15 cellular contexts compared by ENCODE assay signal in genomic region chr3:66004244-66004643, GRCh38. TPM values are rescaled to one million over a fixed set of nuclear protein-coding genes. Genes with fewer than 3 reads are reported as not detected.
DNase-seq lines count a peak whose midpoint lies in the region; ATAC-seq, FAIRE-seq and TF ChIP-seq lines count a peak whose summit lies in the region.
"Had no signal": no experiment of that assay in that cellular context is flagged by ENCODE, and none has a peak within 500 bp of the region (broad histone marks: within the 10 kb centered on the region; RNA-seq: fewer than 3 reads in every experiment).

No MANE protein-coding gene starts in this region.

- H3K79me2 ChIP-seq in HepG2 (ENCODE audit: insufficient read depth, low read length): peaks cover 83% of the 10 kb centered on the region

- ATAC-seq in HepG2: no peak
- ATAC-seq in right lobe of liver: no peak
- ATAC-seq in heart left ventricle: peak; percentile 70 to 89 (median 75)
- ATAC-seq in GM19351 (IDR thresholded peaks at IDR 0.05; ENCODE audit: unreplicated experiment): no peak
- ATAC-seq: HCT116 had no signal

- no peaks in the 10 kb centered on the region for H3K9me3 ChIP-seq in HepG2 (ENCODE audit: low read length)
- no peaks in the 10 kb centered on the region for H3K9me3 ChIP-seq in right lobe of liver
- no peaks in the 10 kb centered on the region for H3K9me3 ChIP-seq in heart left ventricle
- no peaks in the 10 kb centered on the region for H3K9me3 ChIP-seq in small intestine (ENCODE audit: control insufficient read depth, low read depth)

- H3K36me3 ChIP-seq in HepG2 (replicated peaks in 1 of 2; ENCODE audit: control insufficient read depth in 1 of 2, insufficient read depth in 2 of 2, low read length in 2 of 2) (peaks cover 5 to 8% of the 10 kb centered on the region in 2 experiments; a peak in 4 of 5 replicates), right lobe of liver (no peaks in the 10 kb centered on the region), heart left ventricle (no peaks in the 10 kb centered on the region), small intestine (ENCODE audit: control insufficient read depth in 2 of 2, insufficient read depth in 2 of 2, low read length in 2 of 2) (no peaks in the 10 kb centered on the region)

- no peak overlapping the region for H3K9ac ChIP-seq in HepG2 (ENCODE audit: insufficient read depth, low read depth, low read length)

- H3K27me3 ChIP-seq in HepG2 (ENCODE audit: control insufficient read depth in 1 of 2, insufficient read depth in 2 of 2, low read length in 2 of 2) (no peaks in the 10 kb centered on the region), right lobe of liver (no peaks in the 10 kb centered on the region), heart left ventricle (no peaks in the 10 kb centered on the region), small intestine (ENCODE audit: control insufficient read depth in 2 of 2, insufficient read depth in 2 of 2, low read length in 2 of 2) (no peaks in the 10 kb centered on the region)

- intact Hi-C loops in HepG2 (cut with micrococcal nuclease; ENCODE audit: unreplicated experiment): loop anchor here (5.0 kb wide), 1 partner anchor 33 kb away; the partner anchor contains the start of gene MAGI1
- intact Hi-C loops in right lobe of liver (cut with DNase I): no loop called here
- intact Hi-C loops in heart left ventricle (cut with DNase I): loop anchor here in 1 of 10 donors (5.0 kb wide), 1 partner anchor 67 kb away; no protein-coding TSS in a partner anchor

- no peak for DNase-seq in HepG2 (ENCODE audit: low spot score)
- no peak for DNase-seq in right lobe of liver
- peak; percentile 90 for DNase-seq in cerebellar cortex (ENCODE audit: low spot score)
- DNase-seq in heart left ventricle: peak in 4 of 5 donors; percentile 48 to 60 (median 52)
- DNase-seq in small intestine: no peak
- no peak for DNase-seq in activated CD4-positive, alpha-beta T cell treated with anti-CD3 and anti-CD28 coated beads, Interleukin-2, amount 50 U/mL, for 48 hours
- DNase-seq: CD4-positive, alpha-beta memory T cell; DMS79 had no signal

- no peak overlapping the region for H2AFZ ChIP-seq in HepG2 (ENCODE audit: low read length)

- TF ChIP-seq RAD21 in HepG2 (CRISPR knock-in tag; IDR thresholded peaks at IDR 0.05): no peak

- CTCF ChIA-PET in HepG2 (lab: Yijun Ruan, JAX; ENCODE audit: low intra/inter-chr PET ratio, low total read pairs): no interaction called here

- in situ Hi-C loops in HepG2 (cut with HindIII; ENCODE audit: extremely low pct_ligation_motif_present, low pct_unique_long_range_greater_than_20kb): no loop called here

- WGBS in HepG2 (ENCODE audit: low lambda C conversion rate): 96% methylated on average over 7 of the region's 7 CpGs
- WGBS in right lobe of liver (ENCODE audit: insufficient coverage, low coverage, low lambda C conversion rate, missing lambda C conversion rate): 93% methylated on average over 5 of the region's 7 CpGs
- 42 to 52% (median 44%) methylated on average over 7 of the region's 7 CpGs for WGBS in heart left ventricle, 4 donors
- 91 to 92% (median 92%) methylated on average over 7 of the region's 7 CpGs for WGBS in small intestine, 3 donors

- H4K20me1 ChIP-seq in HepG2 (ENCODE audit: insufficient read depth, low read length): peaks cover 28% of the 10 kb centered on the region

- no peak overlapping the region for H3K4me2 ChIP-seq in HepG2 (ENCODE audit: low read depth, low read length)

- H3K27ac ChIP-seq in HepG2 (ENCODE audit: extremely low read length, insufficient read depth, low read length) (no peak overlapping the region), right lobe of liver (no peak overlapping the region), heart left ventricle (peak overlapping the region in 4 of 12 donors; percentile 7 to 30 (median 14)), small intestine (ENCODE audit: low read depth in 1 of 2, low read length in 1 of 2) (no peak overlapping the region)
- H3K27ac ChIP-seq: C4-2B had no signal

- FAIRE-seq in HepG2 (lab: Jason Lieb, UNC): no peak
- no peak for FAIRE-seq in small intestine (lab: Jason Lieb, UNC)
- FAIRE-seq: A204.1, G401.6, GM12892, HTR-8/SVneo had no signal

- H3K4me1 ChIP-seq in HepG2 (ENCODE audit: insufficient read depth, low read length) (peaks cover 25% of the 10 kb centered on the region), right lobe of liver (peaks cover 0 to 27% (median 13%) of the 10 kb centered on the region in 4 donors), heart left ventricle (peaks cover 0 to 71% (median 24%) of the 10 kb centered on the region in 12 donors), small intestine (ENCODE audit: control insufficient read depth in 2 of 2, insufficient read depth in 1 of 2, low read depth in 1 of 2, low read length in 1 of 2) (no peaks in the 10 kb centered on the region)

- POLR2A ChIA-PET in HepG2 (lab: Yijun Ruan, JAX): no interaction called here

- no peak for TF ChIP-seq EP300 in HepG2 (IDR thresholded peaks at IDR 0.05; ENCODE audit: low read depth in 2 of 2, low read length in 2 of 2)
- no peak for TF ChIP-seq EP300 in HepG2 (CRISPR knock-in tag; IDR thresholded peaks at IDR 0.05; ENCODE audit: borderline replicate concordance)

- H3K4me3 ChIP-seq in HepG2 (replicated peaks in 1 of 3; ENCODE audit: insufficient read depth in 1 of 3, low read depth in 2 of 3, low read length in 3 of 3) (no peak overlapping the region), right lobe of liver (no peak overlapping the region), heart left ventricle (no peak overlapping the region), small intestine (ENCODE audit: low read depth in 1 of 2, low read length in 2 of 2) (no peak overlapping the region)

- no TSS peak for BruUV-seq in HepG2 (replicated peaks; lab: Mats Ljungman, UMichigan)

- TF ChIP-seq POLR2A in HepG2 (IDR thresholded peaks at IDR 0.05; ENCODE audit: insufficient read depth in 1 of 2, low read depth in 2 of 2, low read length in 2 of 2) (no peak), right lobe of liver (IDR thresholded peaks at IDR 0.05) (no peak), heart left ventricle (IDR thresholded peaks at IDR 0.05) (no peak)

- no peak for TF ChIP-seq CTCF in HepG2 (CRISPR knock-in tag; IDR thresholded peaks at IDR 0.05)
- TF ChIP-seq CTCF in right lobe of liver (IDR thresholded peaks at IDR 0.05): no peak
- TF ChIP-seq CTCF in heart left ventricle (IDR thresholded peaks at IDR 0.05): no peak

TF ChIP-seq in HepG2, 621 proteins besides CTCF, POLR2A, EP300 and RAD21 (continues in another document):
- TF ChIP-seq NR2F1 (CRISPR knock-in tag; IDR thresholded peaks at IDR 0.05): no peak
- TF ChIP-seq RXRB (CRISPR knock-in tag; IDR thresholded peaks at IDR 0.05; ENCODE audit: borderline replicate concordance): no peak
- no peak for TF ChIP-seq ZNF770 (CRISPR knock-in tag; IDR thresholded peaks at IDR 0.05)

RNA-seq across cellular contexts. Expression of gene MAGI1, which starts 34.5 kb away (rescaled TPM):
- 25.3 and 26.0 TPM in 2 replicates for total RNA-seq in HepG2 (2016; rRNA removed; fragmentation: Illumina TruSeq; extraction: Trizol)
- total RNA-seq in HepG2 (2016; cell fraction: cytosol; rRNA removed; fragmentation: Illumina TruSeq; extraction: Trizol; ENCODE audit: low read depth): 19.7 and 22.4 TPM in 2 replicates
- 20.3 and 24.5 TPM in 2 replicates for total RNA-seq in HepG2 (2016; cell fraction: insoluble cytoplasmic fraction; rRNA removed; fragmentation: Illumina TruSeq; extraction: Trizol)
- 13.5 and 15.2 TPM in 2 replicates for total RNA-seq in HepG2 (2016; cell fraction: membrane; rRNA removed; fragmentation: Illumina TruSeq; extraction: Trizol)
- total RNA-seq in HepG2 (2016; cell fraction: nucleus; rRNA removed; fragmentation: Illumina TruSeq; extraction: Trizol): 38.6 and 46.5 TPM in 2 replicates
- polyA plus RNA-seq in HepG2 (2011; rRNA removed): 22.2 and 24.6 TPM in 2 replicates
- 16.2 and 18.5 TPM in 2 replicates for polyA plus RNA-seq in HepG2 (2011; cell fraction: cytosol; rRNA removed)
- polyA plus RNA-seq in HepG2 (2011; cell fraction: nucleus; rRNA removed): 39.9 and 44.0 TPM in 2 replicates
- 22.8 and 24.7 TPM in 2 replicates for polyA plus RNA-seq in HepG2 (2012)
- polyA plus RNA-seq in HepG2 (2016; cell fraction: cytosol; fragmentation: Illumina TruSeq; extraction: Trizol; ENCODE audit: low read depth): 0.42 and 0.67 TPM in 2 replicates
- polyA plus RNA-seq in HepG2 (2016; cell fraction: insoluble cytoplasmic fraction; fragmentation: Illumina TruSeq; extraction: Trizol; ENCODE audit: low read depth): 12.8 and 14.8 TPM in 2 replicates
- 1.3 and 1.8 TPM in 2 replicates for polyA plus RNA-seq in HepG2 (2016; cell fraction: membrane; fragmentation: Illumina TruSeq; extraction: Trizol; ENCODE audit: low read depth)
- polyA plus RNA-seq in HepG2 (2016; cell fraction: nucleus; fragmentation: Illumina TruSeq; extraction: Trizol; ENCODE audit: insufficient read depth, low read depth): 24.7 and 30.8 TPM in 2 replicates
- polyA minus RNA-seq in HepG2 (2011; rRNA and poly(A)+ RNA removed; ENCODE audit: low replicate concordance): 5.0 and 41.6 TPM in 2 replicates
- 24.9 and 26.3 TPM in 2 replicates for polyA minus RNA-seq in HepG2 (2011; cell fraction: cytosol; rRNA and poly(A)+ RNA removed)
- 140 and 147 TPM in 2 replicates for polyA minus RNA-seq in HepG2 (2011; cell fraction: nucleus; rRNA and poly(A)+ RNA removed)
- total RNA-seq in right lobe of liver: 10 to 100 TPM; 22.6 to 37.7 (median 26.9) TPM
- 10 to 100 TPM; 27.1 to 52.1 (median 35.9) TPM for total RNA-seq in heart left ventricle
- polyA plus RNA-seq in heart left ventricle: 10 to 100 TPM; 18.5 to 19.5 TPM
- polyA plus RNA-seq in small intestine: 10 to 100 TPM in 2 of 3 donors, 1 to 10 TPM in 1; 10.0 to 13.0 (median 12.2) TPM
- polyA plus RNA-seq: CD4-positive, alpha-beta memory T cell had no signal

Comparison
In these comparisons a context has a peak if more than half of its experiments do, and no peak if none do; other contexts are left out.
1. ATAC-seq: peak in heart left ventricle (4 of 4); none in HepG2 (single experiment), right lobe of liver (0 of 4) and GM19351 (single experiment).
2. DNase-seq: peak in cerebellar cortex (single experiment) and heart left ventricle (4 of 5); none in HepG2 (single experiment), right lobe of liver (0 of 3), small intestine (single experiment) and activated CD4-positive, alpha-beta T cell treated with anti-CD3 and anti-CD28 coated beads, Interleukin-2, amount 50 U/mL, for 48 hours (0 of 2).